1 cellular context compared by ENCODE assay signal in the genomic region with DNA sequence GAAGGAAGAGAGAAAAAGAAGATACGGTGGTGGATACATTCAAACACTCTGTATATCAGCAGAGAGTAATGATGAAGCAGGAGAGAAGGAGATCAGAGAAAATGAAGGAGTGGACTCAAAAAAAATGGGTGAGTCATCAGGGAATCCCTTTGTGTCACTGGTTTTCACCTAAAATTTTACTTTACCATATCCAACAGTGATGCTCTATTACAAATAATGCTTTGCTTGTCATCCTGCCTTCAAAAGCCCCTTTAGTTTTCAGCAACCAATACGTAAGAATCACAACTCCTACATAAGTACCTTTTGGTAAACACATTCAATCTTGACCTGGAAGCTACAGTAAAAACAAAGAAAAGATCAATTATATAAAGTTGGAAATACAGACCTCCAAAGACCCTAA.
TF ChIP-seq lines count a peak whose summit lies in the region.

No MANE protein-coding gene starts in this region.

TF ChIP-seq in GM23338, 12 proteins besides CTCF, POLR2A, EP300 and RAD21:
- TF ChIP-seq, protein P1, sequence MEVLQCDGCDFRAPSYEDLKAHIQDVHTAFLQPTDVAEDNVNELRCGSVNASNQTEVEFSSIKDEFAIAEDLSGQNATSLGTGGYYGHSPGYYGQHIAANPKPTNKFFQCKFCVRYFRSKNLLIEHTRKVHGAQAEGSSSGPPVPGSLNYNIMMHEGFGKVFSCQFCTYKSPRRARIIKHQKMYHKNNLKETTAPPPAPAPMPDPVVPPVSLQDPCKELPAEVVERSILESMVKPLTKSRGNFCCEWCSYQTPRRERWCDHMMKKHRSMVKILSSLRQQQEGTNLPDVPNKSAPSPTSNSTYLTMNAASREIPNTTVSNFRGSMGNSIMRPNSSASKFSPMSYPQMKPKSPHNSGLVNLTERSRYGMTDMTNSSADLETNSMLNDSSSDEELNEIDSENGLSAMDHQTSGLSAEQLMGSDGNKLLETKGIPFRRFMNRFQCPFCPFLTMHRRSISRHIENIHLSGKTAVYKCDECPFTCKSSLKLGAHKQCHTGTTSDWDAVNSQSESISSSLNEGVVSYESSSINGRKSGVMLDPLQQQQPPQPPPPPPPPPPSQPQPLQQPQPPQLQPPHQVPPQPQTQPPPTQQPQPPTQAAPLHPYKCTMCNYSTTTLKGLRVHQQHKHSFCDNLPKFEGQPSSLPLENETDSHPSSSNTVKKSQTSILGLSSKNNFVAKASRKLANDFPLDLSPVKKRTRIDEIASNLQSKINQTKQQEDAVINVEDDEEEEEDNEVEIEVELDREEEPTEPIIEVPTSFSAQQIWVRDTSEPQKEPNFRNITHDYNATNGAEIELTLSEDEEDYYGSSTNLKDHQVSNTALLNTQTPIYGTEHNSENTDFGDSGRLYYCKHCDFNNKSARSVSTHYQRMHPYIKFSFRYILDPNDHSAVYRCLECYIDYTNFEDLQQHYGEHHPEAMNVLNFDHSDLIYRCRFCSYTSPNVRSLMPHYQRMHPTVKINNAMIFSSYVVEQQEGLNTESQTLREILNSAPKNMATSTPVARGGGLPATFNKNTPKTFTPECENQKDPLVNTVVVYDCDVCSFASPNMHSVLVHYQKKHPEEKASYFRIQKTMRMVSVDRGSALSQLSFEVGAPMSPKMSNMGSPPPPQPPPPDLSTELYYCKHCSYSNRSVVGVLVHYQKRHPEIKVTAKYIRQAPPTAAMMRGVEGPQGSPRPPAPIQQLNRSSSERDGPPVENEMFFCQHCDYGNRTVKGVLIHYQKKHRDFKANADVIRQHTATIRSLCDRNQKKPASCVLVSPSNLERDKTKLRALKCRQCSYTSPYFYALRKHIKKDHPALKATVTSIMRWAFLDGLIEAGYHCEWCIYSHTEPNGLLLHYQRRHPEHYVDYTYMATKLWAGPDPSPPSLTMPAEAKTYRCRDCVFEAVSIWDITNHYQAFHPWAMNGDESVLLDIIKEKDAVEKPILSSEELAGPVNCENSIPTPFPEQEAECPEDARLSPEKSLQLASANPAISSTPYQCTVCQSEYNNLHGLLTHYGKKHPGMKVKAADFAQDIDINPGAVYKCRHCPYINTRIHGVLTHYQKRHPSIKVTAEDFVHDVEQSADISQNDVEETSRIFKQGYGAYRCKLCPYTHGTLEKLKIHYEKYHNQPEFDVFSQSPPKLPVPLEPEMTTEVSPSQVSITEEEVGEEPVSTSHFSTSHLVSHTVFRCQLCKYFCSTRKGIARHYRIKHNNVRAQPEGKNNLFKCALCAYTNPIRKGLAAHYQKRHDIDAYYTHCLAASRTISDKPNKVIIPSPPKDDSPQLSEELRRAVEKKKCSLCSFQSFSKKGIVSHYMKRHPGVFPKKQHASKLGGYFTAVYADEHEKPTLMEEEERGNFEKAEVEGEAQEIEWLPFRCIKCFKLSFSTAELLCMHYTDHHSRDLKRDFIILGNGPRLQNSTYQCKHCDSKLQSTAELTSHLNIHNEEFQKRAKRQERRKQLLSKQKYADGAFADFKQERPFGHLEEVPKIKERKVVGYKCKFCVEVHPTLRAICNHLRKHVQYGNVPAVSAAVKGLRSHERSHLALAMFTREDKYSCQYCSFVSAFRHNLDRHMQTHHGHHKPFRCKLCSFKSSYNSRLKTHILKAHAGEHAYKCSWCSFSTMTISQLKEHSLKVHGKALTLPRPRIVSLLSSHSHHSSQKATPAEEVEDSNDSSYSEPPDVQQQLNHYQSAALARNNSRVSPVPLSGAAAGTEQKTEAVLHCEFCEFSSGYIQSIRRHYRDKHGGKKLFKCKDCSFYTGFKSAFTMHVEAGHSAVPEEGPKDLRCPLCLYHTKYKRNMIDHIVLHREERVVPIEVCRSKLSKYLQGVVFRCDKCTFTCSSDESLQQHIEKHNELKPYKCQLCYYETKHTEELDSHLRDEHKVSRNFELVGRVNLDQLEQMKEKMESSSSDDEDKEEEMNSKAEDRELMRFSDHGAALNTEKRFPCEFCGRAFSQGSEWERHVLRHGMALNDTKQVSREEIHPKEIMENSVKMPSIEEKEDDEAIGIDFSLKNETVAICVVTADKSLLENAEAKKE (CRISPR knock-in tag; IDR thresholded peaks at IDR 0.05), result no peak
- TF ChIP-seq, protein P2, sequence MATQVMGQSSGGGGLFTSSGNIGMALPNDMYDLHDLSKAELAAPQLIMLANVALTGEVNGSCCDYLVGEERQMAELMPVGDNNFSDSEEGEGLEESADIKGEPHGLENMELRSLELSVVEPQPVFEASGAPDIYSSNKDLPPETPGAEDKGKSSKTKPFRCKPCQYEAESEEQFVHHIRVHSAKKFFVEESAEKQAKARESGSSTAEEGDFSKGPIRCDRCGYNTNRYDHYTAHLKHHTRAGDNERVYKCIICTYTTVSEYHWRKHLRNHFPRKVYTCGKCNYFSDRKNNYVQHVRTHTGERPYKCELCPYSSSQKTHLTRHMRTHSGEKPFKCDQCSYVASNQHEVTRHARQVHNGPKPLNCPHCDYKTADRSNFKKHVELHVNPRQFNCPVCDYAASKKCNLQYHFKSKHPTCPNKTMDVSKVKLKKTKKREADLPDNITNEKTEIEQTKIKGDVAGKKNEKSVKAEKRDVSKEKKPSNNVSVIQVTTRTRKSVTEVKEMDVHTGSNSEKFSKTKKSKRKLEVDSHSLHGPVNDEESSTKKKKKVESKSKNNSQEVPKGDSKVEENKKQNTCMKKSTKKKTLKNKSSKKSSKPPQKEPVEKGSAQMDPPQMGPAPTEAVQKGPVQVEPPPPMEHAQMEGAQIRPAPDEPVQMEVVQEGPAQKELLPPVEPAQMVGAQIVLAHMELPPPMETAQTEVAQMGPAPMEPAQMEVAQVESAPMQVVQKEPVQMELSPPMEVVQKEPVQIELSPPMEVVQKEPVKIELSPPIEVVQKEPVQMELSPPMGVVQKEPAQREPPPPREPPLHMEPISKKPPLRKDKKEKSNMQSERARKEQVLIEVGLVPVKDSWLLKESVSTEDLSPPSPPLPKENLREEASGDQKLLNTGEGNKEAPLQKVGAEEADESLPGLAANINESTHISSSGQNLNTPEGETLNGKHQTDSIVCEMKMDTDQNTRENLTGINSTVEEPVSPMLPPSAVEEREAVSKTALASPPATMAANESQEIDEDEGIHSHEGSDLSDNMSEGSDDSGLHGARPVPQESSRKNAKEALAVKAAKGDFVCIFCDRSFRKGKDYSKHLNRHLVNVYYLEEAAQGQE (IDR thresholded peaks at IDR 0.05; ENCODE audit: unreplicated experiment), result no peak
- TF ChIP-seq EZH2 (IDR thresholded peaks at IDR 0.05; ENCODE audit: low read depth, unreplicated experiment) (no peak), POLR2AphosphoS5 (IDR thresholded peaks at IDR 0.05; ENCODE audit: low read depth) (no peak), ZNF331 (CRISPR knock-in tag; IDR thresholded peaks at IDR 0.05; ENCODE audit: low read depth) (no peak), ZNF114 (CRISPR knock-in tag; IDR thresholded peaks at IDR 0.05) (no peak), JUNB (IDR thresholded peaks at IDR 0.05; ENCODE audit: unreplicated experiment) (no peak), STAT1 (IDR thresholded peaks at IDR 0.05; ENCODE audit: unreplicated experiment) (no peak), EZH2phosphoT487 (IDR thresholded peaks at IDR 0.05; ENCODE audit: unreplicated experiment) (no peak), CREB1 (CRISPR knock-in tag; IDR thresholded peaks at IDR 0.05; ENCODE audit: low read depth) (no peak), NANOG (IDR thresholded peaks at IDR 0.05; ENCODE audit: borderline replicate concordance) (no peak)
- TF ChIP-seq, protein P3, sequence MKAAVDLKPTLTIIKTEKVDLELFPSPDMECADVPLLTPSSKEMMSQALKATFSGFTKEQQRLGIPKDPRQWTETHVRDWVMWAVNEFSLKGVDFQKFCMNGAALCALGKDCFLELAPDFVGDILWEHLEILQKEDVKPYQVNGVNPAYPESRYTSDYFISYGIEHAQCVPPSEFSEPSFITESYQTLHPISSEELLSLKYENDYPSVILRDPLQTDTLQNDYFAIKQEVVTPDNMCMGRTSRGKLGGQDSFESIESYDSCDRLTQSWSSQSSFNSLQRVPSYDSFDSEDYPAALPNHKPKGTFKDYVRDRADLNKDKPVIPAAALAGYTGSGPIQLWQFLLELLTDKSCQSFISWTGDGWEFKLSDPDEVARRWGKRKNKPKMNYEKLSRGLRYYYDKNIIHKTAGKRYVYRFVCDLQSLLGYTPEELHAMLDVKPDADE (IDR thresholded peaks at IDR 0.05), result no peak
